ENCODE assay signal across 8 cellular contexts in genomic region chr16:87806246-87806607, GRCh38. TPM values are rescaled to one million over a fixed set of nuclear protein-coding genes. Genes with fewer than 3 reads are reported as not detected.
DNase-seq lines count a peak whose midpoint lies in the region; ATAC-seq and TF ChIP-seq lines count a peak whose summit lies in the region.

No MANE protein-coding gene starts in this region.

- peaks cover 1% of the 10 kb centered on the region for H3K9me3 ChIP-seq in thymus (ENCODE audit: control insufficient read depth)

- ATAC-seq in GM18873 (IDR thresholded peaks at IDR 0.05; ENCODE audit: low FRiP score, unreplicated experiment), result no peak

- TF ChIP-seq CTCF in fibroblast of villous mesenchyme (IDR thresholded peaks at IDR 0.05; ENCODE audit: insufficient read depth, low read depth, low read length), result no peak

- POLR2A ChIA-PET in activated CD4-positive, alpha-beta T cell treated with anti-CD3 and anti-CD28 coated beads, Interleukin-2, amount 10 ng/mL, durations not matched to agents 7 days and 5 days (lab: Charles Lee), result interaction anchor here (0.6 to 1.1 kb wide), 2 partner anchors 26 to 639 kb away, joined by 3 to 4 read pairs; no protein-coding TSS in a partner anchor

- DNase-seq in activated T-cell treated with anti-CD3 and anti-CD28 coated beads for 24 hours (ENCODE audit: low read depth) (peak; percentile 11), activated T-cell treated with anti-CD3 and anti-CD28 coated beads for 4 hours (no peak), fibroblast of villous mesenchyme (ENCODE audit: low read depth) (peak; percentile 27), NCI-H69 (lab: John Stamatoyannopoulos, UW) (no peak), DMS153 (lab: John Stamatoyannopoulos, UW) (no peak)
- DNase-seq in activated CD4-positive, alpha-beta T cell treated with anti-CD3 and anti-CD28 coated beads, Interleukin-2, amount 10 ng/mL, durations not matched to agents 7 days and 5 days, result no peak

- H3K27ac ChIP-seq in thymus (ENCODE audit: low read depth), result peak overlapping the region; percentile 85

- no peaks in the 10 kb centered on the region for H3K9me3 Mint-ChIP-seq in activated CD4-positive, alpha-beta T cell treated with anti-CD3 and anti-CD28 coated beads, Interleukin-2, amount 10 ng/mL, durations not matched to agents 7 days and 5 days

- no peaks in the 10 kb centered on the region for H3K27me3 ChIP-seq in thymus (ENCODE audit: control insufficient read depth, insufficient read depth)

- peaks cover 4% of the 10 kb centered on the region for H3K36me3 Mint-ChIP-seq in activated CD4-positive, alpha-beta T cell treated with anti-CD3 and anti-CD28 coated beads, Interleukin-2, amount 10 ng/mL, durations not matched to agents 7 days and 5 days (ENCODE audit: low read depth)

- no peaks in the 10 kb centered on the region for H3K36me3 ChIP-seq in thymus (ENCODE audit: control insufficient read depth, insufficient read depth)

- H3K4me1 ChIP-seq in thymus (ENCODE audit: control insufficient read depth, insufficient read depth, low read length), result peaks cover 50% of the 10 kb centered on the region

- CTCF ChIA-PET in activated CD4-positive, alpha-beta T cell treated with anti-CD3 and anti-CD28 coated beads, Interleukin-2, amount 10 ng/mL, durations not matched to agents 7 days and 5 days (lab: Charles Lee), result interaction anchor here (0.6 to 3.8 kb wide), 10 partner anchors 12 to 78 kb away, joined by 3 to 18 read pairs (median 4); no protein-coding TSS in a partner anchor

- 65% methylated on average over 16 of the region's 16 CpGs for WGBS in thymus

- H3K4me1 Mint-ChIP-seq in activated CD4-positive, alpha-beta T cell treated with anti-CD3 and anti-CD28 coated beads, Interleukin-2, amount 10 ng/mL, durations not matched to agents 7 days and 5 days, result peaks cover 32% of the 10 kb centered on the region

- H3K27ac Mint-ChIP-seq in activated CD4-positive, alpha-beta T cell treated with anti-CD3 and anti-CD28 coated beads, Interleukin-2, amount 10 ng/mL, durations not matched to agents 7 days and 5 days, result peak overlapping the region; percentile 98

- H3K27me3 Mint-ChIP-seq in activated CD4-positive, alpha-beta T cell treated with anti-CD3 and anti-CD28 coated beads, Interleukin-2, amount 10 ng/mL, durations not matched to agents 7 days and 5 days, result no peaks in the 10 kb centered on the region

- H3K4me3 Mint-ChIP-seq in activated CD4-positive, alpha-beta T cell treated with anti-CD3 and anti-CD28 coated beads, Interleukin-2, amount 10 ng/mL, durations not matched to agents 7 days and 5 days, result peak overlapping the region; percentile 86

- peak overlapping the region; percentile 54 for H3K4me3 ChIP-seq in fibroblast of villous mesenchyme (ENCODE audit: low read depth, low read length)
- peak overlapping the region; percentile 33 for H3K4me3 ChIP-seq in thymus (ENCODE audit: low read length)

RNA-seq across cellular contexts. Expression of gene KLHDC4, which starts 40.4 kb away (rescaled TPM):
- total RNA-seq in activated CD4-positive, alpha-beta T cell treated with anti-CD3 and anti-CD28 coated beads, Interleukin-2, amount 10 ng/mL, durations not matched to agents 7 days and 5 days, result 100 to 1,000 TPM in 1 of 2 experiments, 10 to 100 TPM in 1; 83.2 to 102 TPM
- 14.7 and 26.1 TPM in 2 replicates for total RNA-seq in fibroblast of villous mesenchyme
- polyA plus RNA-seq in thymus, result 58.3 TPM

Comparison
In these comparisons a context has a peak if more than half of its experiments do, and no peak if none do; other contexts are left out.
1. DNase-seq: peak in activated T-cell treated with anti-CD3 and anti-CD28 coated beads for 24 hours (single experiment) and fibroblast of villous mesenchyme (single experiment); none in activated T-cell treated with anti-CD3 and anti-CD28 coated beads for 4 hours (single experiment), activated CD4-positive, alpha-beta T cell treated with anti-CD3 and anti-CD28 coated beads, Interleukin-2, amount 10 ng/mL, durations not matched to agents 7 days and 5 days (single experiment), NCI-H69 (single experiment) and DMS153 (single experiment).